Comparison of ENCODE assay signal across 18 cellular contexts in the genomic region with DNA sequence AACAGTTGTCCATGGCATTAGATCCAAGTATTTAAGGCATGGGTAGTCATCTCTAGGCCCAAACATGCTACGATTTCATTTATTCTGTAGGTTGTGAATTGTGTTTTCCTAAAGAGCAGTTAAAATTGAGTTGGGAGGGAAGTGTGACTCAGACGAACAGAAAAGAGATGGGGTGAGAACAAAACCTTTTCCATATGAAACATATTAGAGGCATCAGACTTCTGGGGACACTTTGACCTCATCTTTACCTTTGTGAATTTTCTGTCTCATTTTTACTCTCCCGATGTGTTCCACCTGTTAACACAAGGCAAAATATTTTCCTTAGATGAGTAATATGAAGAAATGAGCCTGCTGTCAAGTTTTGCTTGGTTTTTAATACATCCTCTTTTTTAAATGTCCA.
"Had no signal": no experiment of that assay in that cellular context is flagged by ENCODE, and none has a peak within 500 bp of the region (broad histone marks: within the 10 kb centered on the region; RNA-seq: fewer than 3 reads in every experiment).

No MANE protein-coding gene starts in this region.

- H3K4me3 Mint-ChIP-seq: activated B cell treated with CpG ODN at 0.5 μM for 24 hours had no signal

- H3K27ac ChIP-seq: left ventricle myocardium inferior, tibial nerve had no signal

- H3K27ac Mint-ChIP-seq: activated B cell treated with CpG ODN at 0.5 μM for 24 hours, progenitor cell of endocrine pancreas had no signal

- H3K27me3 ChIP-seq: tibial nerve had no signal

- FAIRE-seq: frontal cortex, urothelium cell line had no signal

- H3K9me3 ChIP-seq: left ventricle myocardium inferior, tibial nerve had no signal

- H3K27me3 Mint-ChIP-seq: activated B cell treated with CpG ODN at 0.5 μM for 24 hours, progenitor cell of endocrine pancreas had no signal

- H3K4me3 ChIP-seq: left ventricle myocardium inferior, tibial nerve had no signal

- H3K4me1 ChIP-seq: left ventricle myocardium inferior had no signal

- DNase-seq: activated B cell treated with CpG ODN at 0.5 μM for 24 hours; activated CD4-positive, alpha-beta T cell treated with anti-CD3 and anti-CD28 coated beads for 48 hours; activated naive CD4-positive, alpha-beta T cell treated with Interleukin-2 at 50 U/mL for 16 hours; activated T-cell treated with anti-CD3 and anti-CD28 coated beads for 4 hours; aorta; cortex of kidney; head of caudate nucleus; kidney glomerular epithelial cell; left ventricle myocardium inferior; mammary epithelial cell; midbrain; occipital lobe; stimulated activated CD4-positive, alpha-beta T cell treated with anti-CD3 and anti-CD28 coated beads, Interleukin-2, amount 100 ng/mL, for 24 hours; stimulated activated naive CD4-positive, alpha-beta T cell treated with Interleukin-2 at 50 U/mL for 16 hours had no signal

- H3K36me3 ChIP-seq: left ventricle myocardium inferior, tibial nerve had no signal
